9 cellular contexts compared by ENCODE assay signal in the genomic region with DNA sequence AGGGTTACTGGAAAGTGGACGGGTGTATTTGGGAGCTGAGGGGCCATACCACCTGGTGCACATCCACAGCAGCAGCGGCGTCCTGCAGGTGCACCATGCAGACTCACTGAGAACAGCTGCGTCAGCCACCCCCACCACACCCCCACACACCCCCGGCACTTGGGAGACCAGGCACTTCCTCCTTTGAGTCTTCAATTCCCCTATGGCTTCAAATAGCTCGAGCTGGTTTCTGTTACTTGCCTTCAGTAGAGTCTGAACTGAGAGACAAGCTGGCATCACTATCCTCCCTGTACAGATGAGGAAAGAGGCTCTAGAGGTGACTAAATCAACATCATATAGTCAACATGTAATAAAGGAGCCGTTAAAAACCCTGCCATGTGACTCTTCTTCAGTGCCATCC. TPM values are rescaled to one million over a fixed set of nuclear protein-coding genes. Genes with fewer than 3 reads are reported as not detected.
A peak's percentile ranks its signal among the peaks of the same experiment; 100 is the strongest.
DNase-seq lines count a peak whose midpoint lies in the region; ATAC-seq and TF ChIP-seq lines count a peak whose summit lies in the region.
"Had no signal": no experiment of that assay in that cellular context is flagged by ENCODE, and none has a peak within 500 bp of the region (broad histone marks: within the 10 kb centered on the region; RNA-seq: fewer than 3 reads in every experiment).

No MANE protein-coding gene starts in this region.

- H3F3A ChIP-seq in GM23338 (replicated peaks; ENCODE audit: low read depth), result 0 out of 2 replicates have a peak, but pooled peaks cover 5% of the 10 kb centered on the region

- H4K20me1 ChIP-seq in GM23338 (replicated peaks; ENCODE audit: insufficient read depth), result no peaks in the 10 kb centered on the region

- TF ChIP-seq CTCF in CD8-positive, alpha-beta T cell (IDR thresholded peaks at IDR 0.05), result no peak
- TF ChIP-seq CTCF in endodermal cell (conservative IDR thresholded peaks at IDR 0.05) (no peak), GM23338 (conservative IDR thresholded peaks at IDR 0.05; ENCODE audit: low read depth in 2 of 2) (no peak)

- no peaks in the 10 kb centered on the region for H3K9me3 ChIP-seq in CD8-positive, alpha-beta T cell (ENCODE audit: low read length)
- H3K9me3 ChIP-seq in endodermal cell (ENCODE audit: control insufficient read depth, low read length), result no peaks in the 10 kb centered on the region

- H3K4me1 ChIP-seq in CD8-positive, alpha-beta T cell (ENCODE audit: insufficient read depth, low read length), result peaks cover 6% of the 10 kb centered on the region
- H3K4me1 ChIP-seq in endodermal cell (ENCODE audit: control insufficient read depth, insufficient read depth, low read length), result peaks cover 13% of the 10 kb centered on the region
- peaks cover 13% of the 10 kb centered on the region for H3K4me1 ChIP-seq in GM23338 (ENCODE audit: insufficient read depth)

- CTCF ChIA-PET in CD8-positive, alpha-beta T cell (lab: Charles Lee), result interaction anchor here (0.7 to 0.9 kb wide), 3 partner anchors 17 to 173 kb away, joined by 3 read pairs; no protein-coding TSS in a partner anchor

- intact Hi-C loops in CD8-positive, alpha-beta T cell (cut with DNase I, micrococcal nuclease), result no loop called here

- no peak overlapping the region for H3K4me3 Mint-ChIP-seq in CD8-positive, alpha-beta T cell
- no peak overlapping the region for H3K4me3 Mint-ChIP-seq in endodermal cell
- H3K4me3 Mint-ChIP-seq in GM23338, result no peak overlapping the region
- H3K4me3 Mint-ChIP-seq: activated naive CD8-positive, alpha-beta T cell had no signal

- no peaks in the 10 kb centered on the region for H3K9me3 Mint-ChIP-seq in CD8-positive, alpha-beta T cell
- H3K9me3 Mint-ChIP-seq in endodermal cell (no peaks in the 10 kb centered on the region), GM23338 (no peaks in the 10 kb centered on the region)

- no peak overlapping the region for H3K4me3 ChIP-seq in CD8-positive, alpha-beta T cell (ENCODE audit: low read depth, low read length)
- H3K4me3 ChIP-seq in endodermal cell (ENCODE audit: low read length) (no peak overlapping the region), GM23338 (no peak overlapping the region)

- H3K4me2 ChIP-seq in GM23338, result no peak overlapping the region

- H3K9ac ChIP-seq in endodermal cell (ENCODE audit: extremely low read depth, low read length, poor library complexity, severe bottlenecking), result no peak overlapping the region

- H3K79me2 ChIP-seq in GM23338 (replicated peaks; ENCODE audit: insufficient read depth), result no peaks in the 10 kb centered on the region

- DNase-seq in CD8-positive, alpha-beta T cell, result peak in 1 of 7 experiments; percentile 29
- DNase-seq in GM19240 (ENCODE audit: insufficient read length, low spot score) (peak; percentile 68), NCI-H510A (lab: John Stamatoyannopoulos, UW) (peak; percentile 94), endodermal cell (no peak), substantia nigra (lab: John Stamatoyannopoulos, UW) (peak in 8 of 49 donors; percentile 24 to 54 (median 46)), inferior parietal cortex (ENCODE audit: extremely low spot score) (no peak), GM23338 (ENCODE audit: low spot score) (no peak)

- ATAC-seq in CD8-positive, alpha-beta T cell, result peak; percentile 64
- ATAC-seq in HG03159 (IDR thresholded peaks at IDR 0.05; ENCODE audit: unreplicated experiment), result peak; percentile 80
- ATAC-seq in GM23338, result no peak

- H3K4me1 Mint-ChIP-seq in CD8-positive, alpha-beta T cell (ENCODE audit: low read depth), result peaks cover 8% of the 10 kb centered on the region
- peaks cover 23% of the 10 kb centered on the region for H3K4me1 Mint-ChIP-seq in endodermal cell
- peaks cover 25% of the 10 kb centered on the region for H3K4me1 Mint-ChIP-seq in GM23338

- POLR2A ChIA-PET in CD8-positive, alpha-beta T cell (lab: Charles Lee), result interaction anchor here (0.5 to 1.6 kb wide), 3 partner anchors 16 to 160 kb away, joined by 3 to 5 read pairs (median 3); no protein-coding TSS in a partner anchor

- no peaks in the 10 kb centered on the region for H3K36me3 ChIP-seq in CD8-positive, alpha-beta T cell (ENCODE audit: insufficient read depth, low read length)
- H3K36me3 ChIP-seq in endodermal cell (ENCODE audit: control insufficient read depth, insufficient read depth, low read length), result no peaks in the 10 kb centered on the region
- no peaks in the 10 kb centered on the region for H3K36me3 ChIP-seq in GM23338 (ENCODE audit: insufficient read depth)

- H3K27me3 Mint-ChIP-seq in CD8-positive, alpha-beta T cell (ENCODE audit: low read depth), result peaks cover 15% of the 10 kb centered on the region
- H3K27me3 Mint-ChIP-seq in endodermal cell (ENCODE audit: insufficient read depth) (no peaks in the 10 kb centered on the region), GM23338 (ENCODE audit: insufficient read depth, low read depth, poor library complexity) (peaks cover 15% of the 10 kb centered on the region)

- no peaks in the 10 kb centered on the region for H3K27me3 ChIP-seq in CD8-positive, alpha-beta T cell (ENCODE audit: insufficient read depth, low read length)
- H3K27me3 ChIP-seq in endodermal cell (ENCODE audit: control insufficient read depth, insufficient read depth, low read length, poor library complexity, severe bottlenecking), result no peaks in the 10 kb centered on the region
- H3K27me3 ChIP-seq in GM23338 (ENCODE audit: insufficient read depth), result no peaks in the 10 kb centered on the region

- H2AFZ ChIP-seq in GM23338, result no peak overlapping the region

- no peak overlapping the region for H3K27ac Mint-ChIP-seq in CD8-positive, alpha-beta T cell
- H3K27ac Mint-ChIP-seq in endodermal cell, result no peak overlapping the region
- no peak overlapping the region for H3K27ac Mint-ChIP-seq in GM23338
- H3K27ac Mint-ChIP-seq: activated naive CD8-positive, alpha-beta T cell had no signal

- H3K27ac ChIP-seq in CD8-positive, alpha-beta T cell (ENCODE audit: low read depth, low read length), result no peak overlapping the region
- H3K27ac ChIP-seq in endodermal cell (ENCODE audit: low read depth, low read length) (peak overlapping the region; percentile 36), substantia nigra (ENCODE audit: low read depth, low read length, poor library complexity, severe bottlenecking) (peak overlapping the region; percentile 80), GM23338 (ENCODE audit: low read depth) (no peak overlapping the region)

- H3K9me2 ChIP-seq in GM23338 (ENCODE audit: insufficient read depth), result no peaks in the 10 kb centered on the region

- H3K36me3 Mint-ChIP-seq in CD8-positive, alpha-beta T cell, result no peaks in the 10 kb centered on the region
- H3K36me3 Mint-ChIP-seq in endodermal cell (ENCODE audit: low read depth) (no peaks in the 10 kb centered on the region), GM23338 (ENCODE audit: low read depth) (no peaks in the 10 kb centered on the region)
- H3K36me3 Mint-ChIP-seq: activated naive CD8-positive, alpha-beta T cell had no signal

- WGBS in endodermal cell (ENCODE audit: insufficient coverage in 1 of 2, insufficient read length in 1 of 2), 2 experiments, result 84 to 91% methylated on average over 2 to 7 of the region's 7 CpGs

TF ChIP-seq in GM23338, 12 proteins besides CTCF, POLR2A, EP300 and RAD21 (continues in another document):
- TF ChIP-seq, protein P1, sequence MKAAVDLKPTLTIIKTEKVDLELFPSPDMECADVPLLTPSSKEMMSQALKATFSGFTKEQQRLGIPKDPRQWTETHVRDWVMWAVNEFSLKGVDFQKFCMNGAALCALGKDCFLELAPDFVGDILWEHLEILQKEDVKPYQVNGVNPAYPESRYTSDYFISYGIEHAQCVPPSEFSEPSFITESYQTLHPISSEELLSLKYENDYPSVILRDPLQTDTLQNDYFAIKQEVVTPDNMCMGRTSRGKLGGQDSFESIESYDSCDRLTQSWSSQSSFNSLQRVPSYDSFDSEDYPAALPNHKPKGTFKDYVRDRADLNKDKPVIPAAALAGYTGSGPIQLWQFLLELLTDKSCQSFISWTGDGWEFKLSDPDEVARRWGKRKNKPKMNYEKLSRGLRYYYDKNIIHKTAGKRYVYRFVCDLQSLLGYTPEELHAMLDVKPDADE (IDR thresholded peaks at IDR 0.05), result no peak
- TF ChIP-seq NANOG (IDR thresholded peaks at IDR 0.05; ENCODE audit: borderline replicate concordance), result no peak
- no peak for TF ChIP-seq ZNF114 (CRISPR knock-in tag; IDR thresholded peaks at IDR 0.05)
- no peak for TF ChIP-seq POLR2AphosphoS5 (IDR thresholded peaks at IDR 0.05; ENCODE audit: low read depth)
- no peak for TF ChIP-seq ZNF331 (CRISPR knock-in tag; IDR thresholded peaks at IDR 0.05; ENCODE audit: low read depth)
- no peak for TF ChIP-seq EZH2phosphoT487 (IDR thresholded peaks at IDR 0.05; ENCODE audit: unreplicated experiment)

RNA-seq across cellular contexts. Expression of a gene that starts 15.4 kb away (rescaled TPM):
- total RNA-seq in CD8-positive, alpha-beta T cell, result under 1 TPM in 1 of 2 experiments, not detected in 1; 0.22 TPM
- 10 to 100 TPM; 11.0 to 18.7 TPM for total RNA-seq in endodermal cell
- polyA plus RNA-seq in endodermal cell (2013, experiment 1 of 2), result 43.5 TPM
- 39.6 TPM for polyA plus RNA-seq in endodermal cell (2013, experiment 2 of 2)
- 3.0 and 3.3 TPM in 2 replicates for total RNA-seq in GM23338 (2014; rRNA removed; shearing (Covaris generic))
- 7.7 and 11.3 TPM in 2 replicates for polyA plus RNA-seq in GM23338 (2016; fragmentation: Nextera tagmentation; extraction: Ambion mirVana)

RNA-seq across cellular contexts. Expression of a gene that starts 48.3 kb away (rescaled TPM):
- total RNA-seq in CD8-positive, alpha-beta T cell, result 10 to 100 TPM; 45.2 to 46.6 TPM
- 10 to 100 TPM; 50.3 to 59.3 TPM for total RNA-seq in endodermal cell
- polyA plus RNA-seq in endodermal cell (2013, experiment 1 of 2), result 143 TPM
- polyA plus RNA-seq in endodermal cell (2013, experiment 2 of 2), result 140 TPM
- total RNA-seq in GM23338 (2014; rRNA removed; shearing (Covaris generic)), result 67.7 and 74.6 TPM in 2 replicates
- polyA plus RNA-seq in GM23338 (2016; fragmentation: Nextera tagmentation; extraction: Ambion mirVana), result 34.8 and 36.0 TPM in 2 replicates

Comparison
In these comparisons a context has a peak if more than half of its experiments do, and no peak if none do; other contexts are left out.
1. DNase-seq: peak in GM19240 (single experiment) and NCI-H510A (single experiment); none in endodermal cell (single experiment), inferior parietal cortex (single experiment) and GM23338 (single experiment).
2. H3K27ac ChIP-seq: peak in endodermal cell (single experiment) and substantia nigra (single experiment); none in CD8-positive, alpha-beta T cell (single experiment) and GM23338 (single experiment).